8 cellular contexts compared by ENCODE assay signal in genomic region chr17:47649972-47650524, GRCh38. TPM values are rescaled to one million over a fixed set of nuclear protein-coding genes. Genes with fewer than 3 reads are reported as not detected.
DNase-seq lines count a peak whose midpoint lies in the region; ATAC-seq, FAIRE-seq and TF ChIP-seq lines count a peak whose summit lies in the region.

No MANE protein-coding gene starts in this region.

- H3K79me2 ChIP-seq in GM23338 (replicated peaks; ENCODE audit: insufficient read depth) (peaks cover 61% of the 10 kb centered on the region), neural cell (replicated peaks; ENCODE audit: insufficient read depth, low read length) (peaks cover 47% of the 10 kb centered on the region)

- no peak for TF ChIP-seq RAD21 in neural cell (conservative IDR thresholded peaks at IDR 0.05)

- CTCF ChIA-PET in T-cell (lab: Charles Lee) = interaction anchor here (0.7 to 3.3 kb wide), 13 partner anchors 9 to 1457 kb away, joined by 3 to 15 read pairs (median 3); partner anchors contain the start of genes CDK5RAP3 (in 1 of the 2), KANSL1 (in 1 of the 2), LRRC46 (in 1 of the 2) and MRPL10 (in 1 of the 2)

- H3K4me1 ChIP-seq in GM23338 (ENCODE audit: insufficient read depth) (peaks cover 19% of the 10 kb centered on the region), endocrine pancreas (ENCODE audit: control insufficient read depth, insufficient read depth, low read length) (peaks cover 16% of the 10 kb centered on the region)

- intact Hi-C loops in CD14-positive monocyte (cut with micrococcal nuclease) = no loop called here

- H2AFZ ChIP-seq in GM23338 (no peak overlapping the region), neural cell (ENCODE audit: low read depth, low read length) (no peak overlapping the region)

- H3K4me2 ChIP-seq in GM23338 = peak overlapping the region; percentile 62
- H3K4me2 ChIP-seq in neural cell (ENCODE audit: low read length) = no peak overlapping the region

- H3K9me3 ChIP-seq in endocrine pancreas (ENCODE audit: control insufficient read depth, low read length) = no peaks in the 10 kb centered on the region
- no peaks in the 10 kb centered on the region for H3K9me3 ChIP-seq in neural cell (ENCODE audit: low read length)

- H3K36me3 ChIP-seq in GM23338 (ENCODE audit: insufficient read depth) (peaks cover 39% of the 10 kb centered on the region), endocrine pancreas (ENCODE audit: control insufficient read depth, insufficient read depth, low read length) (peaks cover 3% of the 10 kb centered on the region), neural cell (ENCODE audit: insufficient read depth, low read length) (no peaks in the 10 kb centered on the region)

- peaks cover 58% of the 10 kb centered on the region for H3K4me1 Mint-ChIP-seq in CD14-positive monocyte
- peaks cover 26% of the 10 kb centered on the region for H3K4me1 Mint-ChIP-seq in GM23338
- peaks cover 53 to 58% (median 54%) of the 10 kb centered on the region in 3 donors for H3K4me1 Mint-ChIP-seq in T-cell

- FAIRE-seq in GM19239 (lab: Jason Lieb, UNC) = no peak

- ATAC-seq in GM23338 (peak; percentile 1; the same call in 2 of the 3 replicates), T-cell (replicated peaks in 1 of 4) (peak; percentile 7 to 10 (median 8)), GM18502 (IDR thresholded peaks at IDR 0.05; ENCODE audit: poor library complexity, unreplicated experiment) (no peak)

- H3K4me3 Mint-ChIP-seq in CD14-positive monocyte (peak overlapping the region; percentile 89 to 90), GM23338 (peak overlapping the region; percentile 92), T-cell (peak overlapping the region; percentile 87 to 100 (median 91))

- peak overlapping the region; percentile 78 to 99 (median 93) for H3K27ac Mint-ChIP-seq in CD14-positive monocyte
- peak overlapping the region; percentile 98 for H3K27ac Mint-ChIP-seq in GM23338
- peak overlapping the region; percentile 95 to 100 for H3K27ac Mint-ChIP-seq in T-cell

- TF ChIP-seq CTCF in CD14-positive monocyte (IDR thresholded peaks at IDR 0.05) (no peak), GM23338 (conservative IDR thresholded peaks at IDR 0.05; ENCODE audit: low read depth in 2 of 2) (no peak), neural cell (IDR thresholded peaks at IDR 0.05; ENCODE audit: poor library complexity, severe bottlenecking) (no peak)

- DNase-seq in CD14-positive monocyte (ENCODE audit: low spot score) = no peak
- DNase-seq in GM23338 (ENCODE audit: low spot score) = peak; percentile 59
- peak in 6 of 34 experiments; percentile 20 to 51 (median 40) for DNase-seq in T-cell
- DNase-seq in GM19239 (ENCODE audit: insufficient read length, low spot score) = no peak
- no peak for DNase-seq in COLO668 (lab: John Stamatoyannopoulos, UW; ENCODE audit: unreplicated experiment)

- no peaks in the 10 kb centered on the region for H3K9me3 Mint-ChIP-seq in CD14-positive monocyte
- no peaks in the 10 kb centered on the region; the same call in 2 of the 3 replicates for H3K9me3 Mint-ChIP-seq in GM23338
- H3K9me3 Mint-ChIP-seq in T-cell = no peaks in the 10 kb centered on the region

- H3K9ac ChIP-seq in endocrine pancreas (ENCODE audit: control insufficient read depth, insufficient read depth, low read length) (peak overlapping the region; percentile 86), neural cell (ENCODE audit: low read length) (peak overlapping the region; percentile 82)

- H4K20me1 ChIP-seq in GM23338 (replicated peaks; ENCODE audit: insufficient read depth) (peaks cover 37% of the 10 kb centered on the region), neural cell (ENCODE audit: insufficient read depth) (no peaks in the 10 kb centered on the region)

- TF ChIP-seq EP300 in neural cell (conservative IDR thresholded peaks at IDR 0.05; ENCODE audit: poor library complexity, severe bottlenecking) = no peak

- no peaks in the 10 kb centered on the region for H3K27me3 ChIP-seq in GM23338 (ENCODE audit: insufficient read depth)
- H3K27me3 ChIP-seq in endocrine pancreas (ENCODE audit: control insufficient read depth, insufficient read depth, low read length) = no peaks in the 10 kb centered on the region
- H3K27me3 ChIP-seq in neural cell (ENCODE audit: insufficient read depth, low read depth, low read length) = no peaks in the 10 kb centered on the region

- H3K4me3 ChIP-seq in GM23338 (peak overlapping the region; percentile 77), endocrine pancreas (ENCODE audit: control insufficient read depth, insufficient read depth, low read length) (no peak overlapping the region), neural cell (ENCODE audit: low read length) (peak overlapping the region; percentile 88)

- POLR2A ChIA-PET in T-cell (lab: Charles Lee) = interaction anchor here (0.6 to 2.3 kb wide), 3 partner anchors 13 to 83 kb away, joined by 4 to 11 read pairs (median 4); partner anchors contain the start of gene TBX21 (in 1 of the 2)

- peaks cover 29 to 36% of the 10 kb centered on the region in 2 donors for H3K36me3 Mint-ChIP-seq in CD14-positive monocyte
- H3K36me3 Mint-ChIP-seq in GM23338 (ENCODE audit: low read depth) = peaks cover 48% of the 10 kb centered on the region
- peaks cover 23% of the 10 kb centered on the region for H3K36me3 Mint-ChIP-seq in T-cell

- H3K9me2 ChIP-seq in GM23338 (ENCODE audit: insufficient read depth) (no peaks in the 10 kb centered on the region), neural cell (ENCODE audit: insufficient read depth, low read length) (no peaks in the 10 kb centered on the region)

- H3F3A ChIP-seq in GM23338 (replicated peaks; ENCODE audit: low read depth) (peaks cover 29% of the 10 kb centered on the region), neural cell (ENCODE audit: insufficient read depth, low read length, poor library complexity, severe bottlenecking) (no peaks in the 10 kb centered on the region)

- H3K27me3 Mint-ChIP-seq in CD14-positive monocyte (ENCODE audit: low read depth in 3 of 3) (peaks cover 0 to 2% (median 0%) of the 10 kb centered on the region in 3 donors), GM23338 (ENCODE audit: insufficient read depth, low read depth, poor library complexity) (peaks cover 16% of the 10 kb centered on the region), T-cell (no peaks in the 10 kb centered on the region)

- H3K27ac ChIP-seq in GM23338 (ENCODE audit: low read depth) = peak overlapping the region; percentile 88; the same call in 1 of the 2 replicates
- H3K27ac ChIP-seq in neural cell (ENCODE audit: low read length) = peak overlapping the region; percentile 79

TF ChIP-seq in GM23338, 12 proteins besides CTCF, POLR2A, EP300 and RAD21 (continues in another document):
- TF ChIP-seq EZH2phosphoT487 (IDR thresholded peaks at IDR 0.05; ENCODE audit: unreplicated experiment) (no peak), JUNB (IDR thresholded peaks at IDR 0.05; ENCODE audit: unreplicated experiment) (no peak), NANOG (IDR thresholded peaks at IDR 0.05; ENCODE audit: borderline replicate concordance) (no peak)

TF ChIP-seq in neural cell, 6 proteins besides CTCF, POLR2A, EP300 and RAD21:
- TF ChIP-seq EZH2 (IDR thresholded peaks at IDR 0.05; ENCODE audit: borderline replicate concordance, insufficient read depth, low read length, poor library complexity, severe bottlenecking) = no peak

RNA-seq across cellular contexts. Expression of gene KPNB1, which starts 0.3 kb away (rescaled TPM):
- polyA plus RNA-seq in CD14-positive monocyte (10 to 100 TPM in 1 of 2 donors, 1 to 10 TPM in 1; 5.8 to 13.2 TPM), GM23338 (2016; fragmentation: Nextera tagmentation; extraction: Ambion mirVana) (219 and 274 TPM in 2 replicates), neural cell (80.2 and 117 TPM in 2 replicates)
- 526 and 599 TPM in 2 replicates for total RNA-seq in GM23338 (2014; rRNA removed; shearing (Covaris generic))
- total RNA-seq in T-cell = 100 to 1,000 TPM; 216 to 262 (median 240) TPM
- 156 and 192 TPM in 2 replicates for polyA minus RNA-seq in neural cell

RNA-seq across cellular contexts. Expression of gene TBKBP1, which starts 43.9 kb away (rescaled TPM):
- under 1 TPM; 0.22 to 0.45 TPM for polyA plus RNA-seq in CD14-positive monocyte
- total RNA-seq in GM23338 (2014; rRNA removed; shearing (Covaris generic)) = 10.6 and 12.1 TPM in 2 replicates
- 2.2 and 2.5 TPM in 2 replicates for polyA plus RNA-seq in GM23338 (2016; fragmentation: Nextera tagmentation; extraction: Ambion mirVana)
- total RNA-seq in T-cell = 10 to 100 TPM in 1 of 5 donors, 1 to 10 TPM in 4; 4.5 to 20.5 (median 7.2) TPM
- polyA plus RNA-seq in neural cell = 25.4 and 30.9 TPM in 2 replicates
- 20.8 and 29.2 TPM in 2 replicates for polyA minus RNA-seq in neural cell
